Comparison of ENCODE assay signal across 16 cellular contexts in the genomic region with DNA sequence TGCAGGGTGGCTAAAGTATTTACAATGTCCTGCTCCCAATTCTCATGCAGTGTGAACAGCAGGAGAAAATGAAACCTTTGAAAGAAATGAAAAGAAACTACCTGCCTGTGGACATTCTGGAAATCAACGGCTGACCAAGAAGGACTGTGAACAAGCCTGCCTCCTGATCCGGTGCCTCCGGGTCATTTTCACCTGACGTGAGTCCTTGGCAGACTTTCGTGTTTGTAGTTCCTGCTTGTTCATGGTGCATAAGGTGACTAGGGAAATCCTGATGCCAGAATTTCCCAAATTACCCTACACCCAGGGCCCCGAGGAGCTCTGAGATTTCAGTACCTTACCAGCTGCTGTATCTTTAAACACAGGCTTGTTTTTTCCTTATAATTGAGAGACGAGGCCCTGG.
DNase-seq lines count a peak whose midpoint lies in the region; ATAC-seq and TF ChIP-seq lines count a peak whose summit lies in the region.
"Had no signal": no experiment of that assay in that cellular context is flagged by ENCODE, and none has a peak within 500 bp of the region (broad histone marks: within the 10 kb centered on the region; RNA-seq: fewer than 3 reads in every experiment).

No MANE protein-coding gene starts in this region.

- CTCF ChIA-PET in RWPE1 (lab: Yijun Ruan, JAX): interaction anchor here (0.6 kb wide), 1 partner anchor 57 kb away, joined by 3 read pairs; no protein-coding TSS in a partner anchor

- no peak for TF ChIP-seq EP300 in stomach (IDR thresholded peaks at IDR 0.05)

- H3K4me2 ChIP-seq in H9 (ENCODE audit: insufficient read depth, insufficient read length, low read length): no peak overlapping the region

- no peak overlapping the region for H3K14ac ChIP-seq in H9 (ENCODE audit: insufficient read depth, low read length)

- H3K4me3 Mint-ChIP-seq in H9: no peak overlapping the region

- H3K36me3 ChIP-seq in right lobe of liver (no peaks in the 10 kb centered on the region), stomach (no peaks in the 10 kb centered on the region)
- H3K36me3 ChIP-seq: MG63 had no signal

- H4K91ac ChIP-seq in H9 (ENCODE audit: insufficient read length, low read depth, low read length): no peak overlapping the region

- H2AK5ac ChIP-seq in H9 (ENCODE audit: insufficient read length, low read length): no peak overlapping the region

- no peak overlapping the region for H2BK120ac ChIP-seq in H9 (ENCODE audit: low read depth, low read length, poor library complexity, severe bottlenecking)

- no peak overlapping the region for H3K27ac ChIP-seq in H9 (ENCODE audit: insufficient read length, low read depth, low read length)
- H3K27ac ChIP-seq in VCaP: peak overlapping the region; percentile 47
- peak overlapping the region in 1 of 3 donors; percentile 30 for H3K27ac ChIP-seq in right lobe of liver
- peak overlapping the region in 1 of 5 donors; percentile 38 for H3K27ac ChIP-seq in stomach
- no peak overlapping the region for H3K27ac ChIP-seq in RWPE1

- no peak overlapping the region for H2BK12ac ChIP-seq in H9 (ENCODE audit: insufficient read length, low read depth, low read length)

- H3K23ac ChIP-seq in H9 (ENCODE audit: insufficient read length, low read depth, low read length): no peak overlapping the region

- H3K27me3 ChIP-seq in H9 (ENCODE audit: insufficient read depth, low read length): no peaks in the 10 kb centered on the region
- H3K27me3 ChIP-seq in right lobe of liver: no peaks in the 10 kb centered on the region
- H3K27me3 ChIP-seq in stomach: no peaks in the 10 kb centered on the region
- H3K27me3 ChIP-seq: MG63 had no signal

- H2BK15ac ChIP-seq in H9 (ENCODE audit: low read depth, low read length): no peak overlapping the region

- H3K56ac ChIP-seq in H9 (ENCODE audit: insufficient read length, low read depth, low read length): no peak overlapping the region

- DNase-seq in H9 (no peak), right lobe of liver (peak; percentile 52 to 76 (median 67)), stomach (peak; percentile 69), RWPE1 (ENCODE audit: low spot score) (no peak), NCI-H2107 (lab: John Stamatoyannopoulos, UW) (no peak), COLO668 (lab: John Stamatoyannopoulos, UW; ENCODE audit: unreplicated experiment) (no peak)
- DNase-seq: COR-L47, DMS153, KBM-7, MG63, NCI-H1092 treated with DMSO at 0.1 percent for 48 hours, NCI-H1694, NCI-H446 treated with DMSO at 0.1 percent for 48 hours, NCI-H748 treated with DMSO at 0.1 percent for 48 hours, SHP77 had no signal

- H3K79me2 ChIP-seq in H9 (ENCODE audit: insufficient read depth, low read length): no peaks in the 10 kb centered on the region

- peaks cover 53 to 54% of the 10 kb centered on the region in 2 experiments for H3K4me1 Mint-ChIP-seq in H9

- H3K36me3 Mint-ChIP-seq in H9 (ENCODE audit: insufficient read depth in 1 of 3, low read depth in 3 of 3): peaks cover 0 to 8% (median 0%) of the 10 kb centered on the region in 3 experiments; a peak in 2 of 7 replicates

- H3K27ac Mint-ChIP-seq in H9: peak overlapping the region; percentile 14 to 71 (median 23); a peak in 5 of 7 replicates

- ATAC-seq in right lobe of liver: peak; percentile 91 to 96 (median 93)

- no peak overlapping the region for H2AFZ ChIP-seq in H9 (ENCODE audit: low read length)

- WGBS in H9 (ENCODE audit: extremely low coverage, insufficient read length, low lambda C conversion rate): no CpG with 5 or more reads among the region's 7 CpGs
- WGBS in right lobe of liver (ENCODE audit: insufficient coverage, low coverage, low lambda C conversion rate, missing lambda C conversion rate): 56% methylated on average over 3 of the region's 7 CpGs
- WGBS in stomach, 5 donors: 34 to 65% (median 59%) methylated on average over 7 of the region's 7 CpGs

- H4K8ac ChIP-seq in H9 (replicated peaks; ENCODE audit: insufficient read length, low read depth, low read length): no peak overlapping the region

- no peaks in the 10 kb centered on the region for H4K20me1 ChIP-seq in H9 (ENCODE audit: control insufficient read depth, insufficient read depth, insufficient read length)

- no peaks in the 10 kb centered on the region for H3K79me1 ChIP-seq in H9 (ENCODE audit: insufficient read depth, low read depth, low read length, poor library complexity, severe bottlenecking)

- TF ChIP-seq CTCF in H9 (conservative IDR thresholded peaks at IDR 0.05) (no peak), VCaP (conservative IDR thresholded peaks at IDR 0.05) (no peak), right lobe of liver (IDR thresholded peaks at IDR 0.05) (no peak), stomach (IDR thresholded peaks at IDR 0.05) (no peak), RWPE1 (conservative IDR thresholded peaks at IDR 0.05; ENCODE audit: low read depth) (no peak)

- intact Hi-C loops in right lobe of liver (cut with DNase I): no loop called here
- intact Hi-C loops in stomach (cut with DNase I; ENCODE audit: low total_unique reads): no loop called here

- TF ChIP-seq POLR2A in right lobe of liver (IDR thresholded peaks at IDR 0.05) (no peak), stomach (IDR thresholded peaks at IDR 0.05) (no peak)

- no peak overlapping the region for H3T11ph ChIP-seq in H9 (ENCODE audit: low read length)

- no peaks in the 10 kb centered on the region; the same call in 1 of the 2 replicates for H3K27me3 Mint-ChIP-seq in H9 (ENCODE audit: low read depth)

- no peak overlapping the region for H3K4me3 ChIP-seq in right lobe of liver
- H3K4me3 ChIP-seq in stomach: no peak overlapping the region
- H3K4me3 ChIP-seq: MG63 had no signal

- no peaks in the 10 kb centered on the region for H3K9me3 ChIP-seq in H9 (ENCODE audit: control insufficient read depth, low read depth, low read length)
- no peaks in the 10 kb centered on the region for H3K9me3 ChIP-seq in right lobe of liver
- no peaks in the 10 kb centered on the region for H3K9me3 ChIP-seq in stomach
- H3K9me3 ChIP-seq: MG63 had no signal

- peaks cover 5 to 9% of the 10 kb centered on the region in 2 experiments; a peak in 4 of 5 replicates for H3K9me3 Mint-ChIP-seq in H9

- no peak overlapping the region for H4K5ac ChIP-seq in H9 (ENCODE audit: insufficient read length, low read depth, low read length)

- no peak overlapping the region for H2BK20ac ChIP-seq in H9 (ENCODE audit: low read depth, low read length, poor library complexity, severe bottlenecking)

- H2BK5ac ChIP-seq in H9 (ENCODE audit: insufficient read length, low read length): no peak overlapping the region

- H3K18ac ChIP-seq in H9 (ENCODE audit: insufficient read length, low read depth, low read length): no peak overlapping the region

- no peaks in the 10 kb centered on the region for H3K4me1 ChIP-seq in H9 (ENCODE audit: insufficient read depth, low read length)
- peaks cover 0 to 8% (median 0%) of the 10 kb centered on the region in 4 donors for H3K4me1 ChIP-seq in right lobe of liver
- H3K4me1 ChIP-seq in stomach: peaks cover 0 to 8% (median 0%) of the 10 kb centered on the region in 4 donors

- no peak overlapping the region for H3K9ac ChIP-seq in H9 (ENCODE audit: extremely low read depth, insufficient read length, low read length)

- POLR2A ChIA-PET in RWPE1 (lab: Yijun Ruan, JAX; ENCODE audit: low non-redundant PET): no interaction called here

- H3K23me2 ChIP-seq in H9 (ENCODE audit: insufficient read length, low read depth, low read length, poor library complexity, severe bottlenecking): no peaks in the 10 kb centered on the region

- H3K4ac ChIP-seq in H9 (ENCODE audit: low read depth, low read length): no peak overlapping the region

Comparison
In these comparisons a context has a peak if more than half of its experiments do, and no peak if none do; other contexts are left out.
1. DNase-seq: peak in right lobe of liver (3 of 3) and stomach (single experiment); none in H9 (single experiment), RWPE1 (single experiment), NCI-H2107 (single experiment) and COLO668 (single experiment).